In genomic region chr16:89489040-89489721, GRCh38 we compare ENCODE assay signal across 7 cellular contexts. TPM values are rescaled to one million over a fixed set of nuclear protein-coding genes. Genes with fewer than 3 reads are reported as not detected.
DNase-seq lines count a peak whose midpoint lies in the region; ATAC-seq, FAIRE-seq and TF ChIP-seq lines count a peak whose summit lies in the region.

No MANE protein-coding gene starts in this region.

- H3K36me3 ChIP-seq in SK-N-SH (replicated peaks in 1 of 2; ENCODE audit: control insufficient read depth in 1 of 2, insufficient read depth in 2 of 2, low read length in 1 of 2) (peaks cover 0 to 6% of the 10 kb centered on the region in 2 experiments), osteoblast (ENCODE audit: insufficient read depth, low read length) (peaks cover 2% of the 10 kb centered on the region), testis (ENCODE audit: low read depth, missing control alignments) (no peaks in the 10 kb centered on the region)

- peaks cover 10 to 29% of the 10 kb centered on the region in 2 donors for H3K36me3 Mint-ChIP-seq in activated naive CD4-positive, alpha-beta T cell treated with anti-CD3 and anti-CD28 coated beads, Interleukin-2, amount 50 U/mL, for 72 hours
- H3K36me3 Mint-ChIP-seq in glutamatergic neuron (ENCODE audit: unreplicated experiment) = no peaks in the 10 kb centered on the region

- peak overlapping the region; percentile 95 for H3K4me3 Mint-ChIP-seq in glutamatergic neuron (ENCODE audit: unreplicated experiment)

- POLR2A ChIA-PET in SK-N-SH (lab: Yijun Ruan, JAX) = no interaction called here

- peak; percentile 95 for FAIRE-seq in GM12891 (lab: Jason Lieb, UNC)

- H3K79me2 ChIP-seq in SK-N-SH (ENCODE audit: insufficient read depth) (peaks cover 80% of the 10 kb centered on the region), osteoblast (ENCODE audit: insufficient read depth, low read length) (peaks cover 71% of the 10 kb centered on the region)

- peak overlapping the region; percentile 81 for H3K4me3 ChIP-seq in Jurkat, Clone E6-1 (ENCODE audit: low read length)
- peak overlapping the region; percentile 62 to 63 for H3K4me3 ChIP-seq in SK-N-SH (ENCODE audit: low read depth in 2 of 2, low read length in 1 of 2)
- peak overlapping the region; percentile 95 for H3K4me3 ChIP-seq in osteoblast (ENCODE audit: insufficient read depth, low read length)
- H3K4me3 ChIP-seq in testis = peak overlapping the region; percentile 72 to 87

- intact Hi-C loops in testis (cut with DNase I; ENCODE audit: low total_unique reads) = loop anchor here (10.0 kb wide), 1 partner anchor 54 kb away; no protein-coding TSS in a partner anchor

- H3K27me3 ChIP-seq in SK-N-SH (ENCODE audit: insufficient read depth) (no peaks in the 10 kb centered on the region), osteoblast (ENCODE audit: insufficient read depth, low read length) (no peaks in the 10 kb centered on the region), testis (no peaks in the 10 kb centered on the region)

- TF ChIP-seq POLR2A in GM12891 (IDR thresholded peaks at IDR 0.05; ENCODE audit: low read depth, low read length) (peak; percentile 56; the same call in 1 of the 2 replicates), testis (IDR thresholded peaks at IDR 0.05) (no peak)

- 0 out of 4 replicates have a peak, but pooled peaks of 1 of the 2 experiments have one; percentile 21 for TF ChIP-seq EP300 in SK-N-SH (IDR thresholded peaks at IDR 0.05; ENCODE audit: borderline replicate concordance in 1 of 2, low read depth in 1 of 2, low read length in 1 of 2)

- peak; percentile 41 to 42 for ATAC-seq in activated naive CD4-positive, alpha-beta T cell treated with anti-CD3 and anti-CD28 coated beads, Interleukin-2, amount 50 U/mL, for 72 hours

- no peaks in the 10 kb centered on the region for H3K9me3 ChIP-seq in SK-N-SH
- no peaks in the 10 kb centered on the region for H3K9me3 ChIP-seq in osteoblast (ENCODE audit: low read depth, low read length)
- H3K9me3 ChIP-seq in testis = no peaks in the 10 kb centered on the region

- H3K27me3 Mint-ChIP-seq in glutamatergic neuron (ENCODE audit: unreplicated experiment) = peaks cover 25% of the 10 kb centered on the region

- DNase-seq in GM12891 (ENCODE audit: insufficient read length, low spot score) (peak; percentile 60), SK-N-SH (peak; percentile 85), glutamatergic neuron (peak; percentile 76), osteoblast (ENCODE audit: insufficient read length, low spot score, missing footprints) (peak; percentile 95), testis (peak; percentile 89)
- DNase-seq in Jurkat, Clone E6-1 (ENCODE audit: low read depth, low spot score) = peak; percentile 97
- DNase-seq in activated naive CD4-positive, alpha-beta T cell treated with anti-CD3 and anti-CD28 coated beads, Interleukin-2, amount 50 U/mL, for 72 hours (ENCODE audit: low spot score in 2 of 2) = peak; percentile 76 to 82

- CTCF ChIA-PET in SK-N-SH (lab: Yijun Ruan, JAX) = interaction anchor here (0.8 to 1.8 kb wide), 4 partner anchors 12 to 78 kb away, joined by 3 to 5 read pairs (median 4); no protein-coding TSS in a partner anchor

- H3K9ac ChIP-seq in SK-N-SH = peak overlapping the region; percentile 73; the same call in 1 of the 2 replicates

- peak; percentile 15; the same call in 1 of the 2 replicates for TF ChIP-seq RAD21 in SK-N-SH (IDR thresholded peaks at IDR 0.05; ENCODE audit: low read length)

- H3K27ac Mint-ChIP-seq in activated naive CD4-positive, alpha-beta T cell treated with anti-CD3 and anti-CD28 coated beads, Interleukin-2, amount 50 U/mL, for 72 hours = peak overlapping the region; percentile 90 to 99
- peak overlapping the region; percentile 91 for H3K27ac Mint-ChIP-seq in glutamatergic neuron (ENCODE audit: unreplicated experiment)

- H3K27ac ChIP-seq in SK-N-SH (ENCODE audit: low read depth in 2 of 2, low read length in 1 of 2) (peak overlapping the region; percentile 60 to 68), osteoblast (ENCODE audit: low read depth, low read length) (peak overlapping the region; percentile 81), testis (peak overlapping the region; percentile 86 to 96)

- WGBS in SK-N-SH (ENCODE audit: low lambda C conversion rate) = under 1% methylated on average over 37 of the region's 49 CpGs
- 0% methylated on average over 32 to 44 of the region's 49 CpGs for WGBS in testis, 2 donors

- H3F3A ChIP-seq in SK-N-SH (replicated peaks; ENCODE audit: insufficient read depth) = peaks cover 12% of the 10 kb centered on the region

- H3K9me3 Mint-ChIP-seq in activated naive CD4-positive, alpha-beta T cell treated with anti-CD3 and anti-CD28 coated beads, Interleukin-2, amount 50 U/mL, for 72 hours = no peaks in the 10 kb centered on the region
- H3K9me3 Mint-ChIP-seq in glutamatergic neuron (ENCODE audit: unreplicated experiment) = peaks cover 35% of the 10 kb centered on the region

- H3K4me2 ChIP-seq in SK-N-SH = peak overlapping the region; percentile 81
- H3K4me2 ChIP-seq in osteoblast (ENCODE audit: insufficient read depth, low read length) = peak overlapping the region; percentile 92

- peak; percentile 22; the same call in 1 of the 2 replicates for TF ChIP-seq CTCF in SK-N-SH (IDR thresholded peaks at IDR 0.05)
- TF ChIP-seq CTCF in glutamatergic neuron (IDR thresholded peaks at IDR 0.05; ENCODE audit: partially characterized antibody, unreplicated experiment) = peak; percentile 12
- TF ChIP-seq CTCF in osteoblast (IDR thresholded peaks at IDR 0.05; ENCODE audit: extremely low read depth, low read depth, low read length) = no peak
- TF ChIP-seq CTCF in testis (IDR thresholded peaks at IDR 0.05) = no peak

- peaks cover 19 to 24% of the 10 kb centered on the region in 2 experiments for H3K4me1 ChIP-seq in SK-N-SH (ENCODE audit: control insufficient read depth in 1 of 2, insufficient read depth in 2 of 2, low read depth in 1 of 2, low read length in 1 of 2)
- peaks cover 44% of the 10 kb centered on the region for H3K4me1 ChIP-seq in osteoblast (ENCODE audit: insufficient read depth, low read length)
- peaks cover 47% of the 10 kb centered on the region for H3K4me1 ChIP-seq in testis

- H4K20me1 ChIP-seq in SK-N-SH (ENCODE audit: insufficient read depth) (peaks cover 49% of the 10 kb centered on the region), osteoblast (ENCODE audit: insufficient read depth, low read length) (peaks cover 44% of the 10 kb centered on the region)

- H3K9me2 ChIP-seq in SK-N-SH = no peaks in the 10 kb centered on the region

- no peak overlapping the region for H2AFZ ChIP-seq in SK-N-SH (ENCODE audit: low read depth)
- no peak overlapping the region for H2AFZ ChIP-seq in osteoblast (ENCODE audit: low read length)

- H3K4me1 Mint-ChIP-seq in glutamatergic neuron (ENCODE audit: low read depth, unreplicated experiment) = peaks cover 51% of the 10 kb centered on the region

TF ChIP-seq in GM12891, 5 proteins besides CTCF, POLR2A, EP300 and RAD21:
- peak; percentile 83 for TF ChIP-seq POU2F2 (IDR thresholded peaks at IDR 0.05; ENCODE audit: low read depth, low read length)
- TF ChIP-seq TAF1 (IDR thresholded peaks at IDR 0.05; ENCODE audit: low read depth, low read length) = peak; percentile 68; the same call in 1 of the 2 replicates
- peak; percentile 70; the same call in 1 of the 2 replicates for TF ChIP-seq POLR2AphosphoS5 (IDR thresholded peaks at IDR 0.05; ENCODE audit: low read depth, low read length)
- TF ChIP-seq SPI1 (IDR thresholded peaks at IDR 0.05; ENCODE audit: low read depth, low read length) = peak; percentile 73
- TF ChIP-seq PAX5 (IDR thresholded peaks at IDR 0.05; ENCODE audit: insufficient read depth, low read length, severe bottlenecking) = no peak

TF ChIP-seq in SK-N-SH, 30 proteins besides CTCF, POLR2A, EP300 and RAD21 (continues in another document):
- TF ChIP-seq NRF1 (IDR thresholded peaks at IDR 0.05; ENCODE audit: low read depth, low read length) (peak; percentile 56; the same call in 1 of the 2 replicates), GABPA (IDR thresholded peaks at IDR 0.05; ENCODE audit: low read depth) (no peak)

RNA-seq across cellular contexts. Expression of gene ANKRD11, which starts 1.2 kb away (rescaled TPM):
- polyA plus RNA-seq in GM12891 (2012; ENCODE audit: low read depth, missing spikeins) = 50.7 TPM
- polyA plus RNA-seq in Jurkat, Clone E6-1 (2012; ENCODE audit: insufficient read depth, insufficient read length) = 94.5 TPM
- 31.1 and 50.2 TPM in 2 replicates for polyA plus RNA-seq in SK-N-SH (2012; rRNA removed)
- 35.1 and 42.0 TPM in 2 replicates for polyA plus RNA-seq in SK-N-SH (2012; cell fraction: cytosol; rRNA removed)
- 122 and 132 TPM in 2 replicates for polyA plus RNA-seq in SK-N-SH (2012; cell fraction: nucleus; rRNA removed)
- total RNA-seq in activated naive CD4-positive, alpha-beta T cell treated with anti-CD3 and anti-CD28 coated beads, Interleukin-2, amount 50 U/mL, for 72 hours = 100 to 1,000 TPM; 130 to 165 TPM
- total RNA-seq in glutamatergic neuron (ENCODE audit: unreplicated experiment) = 367 TPM
- total RNA-seq in osteoblast = 78.4 and 97.4 TPM in 2 replicates
- 100 to 1,000 TPM; 150 to 187 TPM for total RNA-seq in testis
- polyA plus RNA-seq in testis (ENCODE audit: insufficient read depth, low read depth, low replicate concordance) = 49.7 TPM

RNA-seq across cellular contexts. Expression of gene SPG7, which starts 19.0 kb away (rescaled TPM):
- polyA plus RNA-seq in GM12891 (2012; ENCODE audit: low read depth, missing spikeins) = 54.3 TPM
- polyA plus RNA-seq in Jurkat, Clone E6-1 (2012; ENCODE audit: insufficient read depth, insufficient read length) = 73.9 TPM
- 100 and 107 TPM in 2 replicates for polyA plus RNA-seq in SK-N-SH (2012; rRNA removed)
- polyA plus RNA-seq in SK-N-SH (2012; cell fraction: cytosol; rRNA removed) = 39.4 and 45.3 TPM in 2 replicates
- 647 and 650 TPM in 2 replicates for polyA plus RNA-seq in SK-N-SH (2012; cell fraction: nucleus; rRNA removed)
- total RNA-seq in activated naive CD4-positive, alpha-beta T cell treated with anti-CD3 and anti-CD28 coated beads, Interleukin-2, amount 50 U/mL, for 72 hours = 100 to 1,000 TPM in 1 of 2 donors, 10 to 100 TPM in 1; 97.7 to 114 TPM
- total RNA-seq in glutamatergic neuron (ENCODE audit: unreplicated experiment) = 166 TPM
- total RNA-seq in osteoblast = 76.3 and 85.8 TPM in 2 replicates
- total RNA-seq in testis = 100 to 1,000 TPM; 275 to 307 TPM
- 97.9 TPM for polyA plus RNA-seq in testis (ENCODE audit: insufficient read depth, low read depth, low replicate concordance)

Comparison
In these comparisons a context has a peak if more than half of its experiments do, and no peak if none do; other contexts are left out.
1. Peak in every context shown above with its lines: DNase-seq, ATAC-seq, H3K4me3 ChIP-seq and H3K27ac ChIP-seq.
2. CTCF ChIP-seq: peak in SK-N-SH (single experiment) and glutamatergic neuron (single experiment); none in osteoblast (single experiment) and testis (0 of 3).